Comparison of ENCODE assay signal across 8 cellular contexts in the genomic region with DNA sequence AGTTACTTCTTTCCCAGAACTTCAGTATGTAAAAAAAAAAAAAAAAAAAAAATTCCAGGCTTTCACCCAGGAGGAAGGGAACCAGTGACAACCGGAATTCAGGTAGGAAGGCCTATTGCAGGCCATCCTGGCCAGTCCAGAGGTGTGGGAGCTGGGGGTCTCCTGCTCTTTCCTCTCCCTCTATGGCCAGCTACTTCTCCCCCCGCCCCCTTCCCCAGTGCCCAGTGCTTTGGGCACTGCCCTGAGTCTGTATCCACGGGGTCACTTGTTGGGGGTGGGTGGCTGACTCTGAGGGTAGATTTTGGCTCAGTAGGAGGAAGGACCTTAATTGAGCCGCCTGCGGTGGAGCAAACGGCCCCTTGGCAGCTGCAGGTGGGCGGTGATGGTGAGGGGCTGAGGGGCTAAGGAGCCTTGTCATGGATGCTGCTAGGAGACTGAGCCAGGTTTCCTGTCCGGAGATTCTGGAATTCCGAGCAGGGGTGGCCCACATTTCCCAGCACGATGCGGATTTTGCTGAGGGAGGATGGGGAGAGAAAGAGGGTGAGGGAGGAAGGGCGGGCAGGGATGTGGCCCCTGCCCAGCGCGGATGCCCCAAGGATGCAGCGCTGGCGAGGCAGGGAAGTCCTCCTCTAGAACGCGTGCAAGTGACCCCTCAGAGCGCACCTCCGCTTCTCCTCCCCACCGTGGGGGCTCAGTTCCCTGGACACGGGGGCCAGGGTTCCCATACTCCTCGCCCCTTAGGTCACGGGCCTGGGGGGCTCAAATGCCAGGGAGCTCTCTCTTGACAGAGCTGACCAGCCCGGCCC. TPM values are rescaled to one million over a fixed set of nuclear protein-coding genes. Genes with fewer than 3 reads are reported as not detected.
A peak's percentile ranks its signal among the peaks of the same experiment; 100 is the strongest.
DNase-seq lines count a peak whose midpoint lies in the region; TF ChIP-seq lines count a peak whose summit lies in the region.

No MANE protein-coding gene starts in this region.

- peaks cover 10% of the 10 kb centered on the region for H3K27me3 Mint-ChIP-seq in activated naive CD4-positive, alpha-beta T cell treated with anti-CD3 and anti-CD28 coated beads, Interleukin-2, amount 10 ng/mL, durations not matched to agents 7 days and 5 days

- no peak for TF ChIP-seq POLR2A in uterus (IDR thresholded peaks at IDR 0.05)

- H3K79me1 ChIP-seq in mesendoderm (ENCODE audit: low read length) = peaks cover 6% of the 10 kb centered on the region

- no peak overlapping the region for H2BK120ac ChIP-seq in mesendoderm (ENCODE audit: low read depth, low read length)

- H3K9me3 ChIP-seq in uterus = no peaks in the 10 kb centered on the region

- H3K4ac ChIP-seq in mesendoderm (ENCODE audit: low read depth, low read length) = no peak overlapping the region

- H3K4me3 ChIP-seq in mesendoderm (ENCODE audit: low read length) (peak overlapping the region; percentile 51), uterus (peak overlapping the region; percentile 78 to 87)

- H2AK5ac ChIP-seq in mesendoderm (ENCODE audit: low read length) = no peak overlapping the region

- WGBS in mesendoderm (ENCODE audit: extremely low coverage, insufficient coverage, low lambda C conversion rate) = no CpG with 5 or more reads among the region's 25 CpGs

- H3K18ac ChIP-seq in mesendoderm (ENCODE audit: low read length) = peak overlapping the region; percentile 98

- no peak overlapping the region for H4K8ac ChIP-seq in mesendoderm (ENCODE audit: low read depth, low read length)

- H3K27ac ChIP-seq in caudate nucleus (ENCODE audit: low read depth, low read length) = peak overlapping the region; percentile 70
- no peak overlapping the region for H3K27ac ChIP-seq in mesendoderm (ENCODE audit: low read depth, low read length)
- peak overlapping the region; percentile 94 to 96 for H3K27ac ChIP-seq in uterus

- TF ChIP-seq CTCF in uterus (IDR thresholded peaks at IDR 0.05) = no peak

- peak overlapping the region; percentile 87 for H3K56ac ChIP-seq in mesendoderm (ENCODE audit: low read length)

- peaks cover 32% of the 10 kb centered on the region for H3K4me1 Mint-ChIP-seq in activated naive CD4-positive, alpha-beta T cell treated with anti-CD3 and anti-CD28 coated beads, Interleukin-2, amount 10 ng/mL, durations not matched to agents 7 days and 5 days

- peaks cover 11% of the 10 kb centered on the region for H3K9me3 Mint-ChIP-seq in activated naive CD4-positive, alpha-beta T cell treated with anti-CD3 and anti-CD28 coated beads, Interleukin-2, amount 10 ng/mL, durations not matched to agents 7 days and 5 days

- peak overlapping the region; percentile 87 for H3K4me3 Mint-ChIP-seq in activated naive CD4-positive, alpha-beta T cell treated with anti-CD3 and anti-CD28 coated beads, Interleukin-2, amount 10 ng/mL, durations not matched to agents 7 days and 5 days

- DNase-seq in activated naive CD4-positive, alpha-beta T cell treated with anti-CD3 and anti-CD28 coated beads, Interleukin-2, amount 10 ng/mL, durations not matched to agents 7 days and 5 days = no peak
- DNase-seq in activated naive CD4-positive, alpha-beta T cell (lab: John Stamatoyannopoulos, UW) = no peak
- DNase-seq in caudate nucleus (lab: John Stamatoyannopoulos, UW) (no peak), mesendoderm (peak; percentile 23), uterus (no peak), HuH-7 (ENCODE audit: low spot score) (no peak), activated gamma-delta T cell treated with Interleukin-2 at 50 U/mL for 16 hours (no peak)
- no peak for DNase-seq in central memory CD4-positive, alpha-beta T cell

- CTCF ChIA-PET in activated naive CD4-positive, alpha-beta T cell treated with anti-CD3 and anti-CD28 coated beads, Interleukin-2, amount 10 ng/mL, durations not matched to agents 7 days and 5 days (lab: Charles Lee) = interaction anchor here (0.7 to 1.4 kb wide), 2 partner anchors 9 kb away, joined by 3 to 4 read pairs; no protein-coding TSS in a partner anchor

- H3K36me3 ChIP-seq in mesendoderm (ENCODE audit: control insufficient read depth, insufficient read depth, low read length) (no peaks in the 10 kb centered on the region), uterus (no peaks in the 10 kb centered on the region)

- no peak overlapping the region for H4K5ac ChIP-seq in mesendoderm (ENCODE audit: low read length)

- no peak overlapping the region for H2BK15ac ChIP-seq in mesendoderm (replicated peaks; ENCODE audit: low read depth)

- intact Hi-C loops in uterus (cut with DNase I; ENCODE audit: low total_unique reads) = no loop called here

- H3K27ac Mint-ChIP-seq in activated naive CD4-positive, alpha-beta T cell treated with anti-CD3 and anti-CD28 coated beads, Interleukin-2, amount 10 ng/mL, durations not matched to agents 7 days and 5 days = peak overlapping the region; percentile 81

- H3K23ac ChIP-seq in mesendoderm (ENCODE audit: low read length) = peak overlapping the region; percentile 89

- H3K36me3 Mint-ChIP-seq in activated naive CD4-positive, alpha-beta T cell treated with anti-CD3 and anti-CD28 coated beads, Interleukin-2, amount 10 ng/mL, durations not matched to agents 7 days and 5 days = peaks cover 17% of the 10 kb centered on the region

- no peaks in the 10 kb centered on the region for H3K27me3 ChIP-seq in mesendoderm (ENCODE audit: insufficient read depth, low read length, poor library complexity)
- H3K27me3 ChIP-seq in uterus = no peaks in the 10 kb centered on the region

- peak overlapping the region; percentile 84 for H3K9ac ChIP-seq in mesendoderm (ENCODE audit: low read length)

- H3K4me1 ChIP-seq in mesendoderm (ENCODE audit: control insufficient read depth, low read depth, low read length) (peaks cover 5% of the 10 kb centered on the region), uterus (peaks cover 0 to 3% of the 10 kb centered on the region in 2 donors)

- H3K79me2 ChIP-seq in mesendoderm (ENCODE audit: control insufficient read depth, insufficient read depth, low read length) = no peaks in the 10 kb centered on the region

- H2BK5ac ChIP-seq in mesendoderm (ENCODE audit: low read length) = no peak overlapping the region

- peak overlapping the region; percentile 79 for H3K4me2 ChIP-seq in mesendoderm (ENCODE audit: low read length)

RNA-seq across cellular contexts. Expression of gene PHF2, which starts 1.3 kb away (rescaled TPM):
- 6.5 TPM for polyA plus RNA-seq in mesendoderm (2013, experiment 1 of 2)
- polyA plus RNA-seq in mesendoderm (2013, experiment 2 of 2) = 7.1 TPM
- total RNA-seq in uterus = 10 to 100 TPM in 3 of 4 donors, 1 to 10 TPM in 1; 7.7 to 54.5 (median 25.0) TPM
